In genomic region chr3:191901746-191902145, GRCh38 we compare ENCODE assay signal across 1 cellular context.
TF ChIP-seq lines count a peak whose summit lies in the region.

No MANE protein-coding gene starts in this region.

TF ChIP-seq in Ishikawa, 13 proteins besides CTCF, POLR2A, EP300 and RAD21 (continued from another document):
- no peak for TF ChIP-seq USF1 (IDR thresholded peaks at IDR 0.05)
